ENCODE assay signal across 1 cellular context in the genomic region with DNA sequence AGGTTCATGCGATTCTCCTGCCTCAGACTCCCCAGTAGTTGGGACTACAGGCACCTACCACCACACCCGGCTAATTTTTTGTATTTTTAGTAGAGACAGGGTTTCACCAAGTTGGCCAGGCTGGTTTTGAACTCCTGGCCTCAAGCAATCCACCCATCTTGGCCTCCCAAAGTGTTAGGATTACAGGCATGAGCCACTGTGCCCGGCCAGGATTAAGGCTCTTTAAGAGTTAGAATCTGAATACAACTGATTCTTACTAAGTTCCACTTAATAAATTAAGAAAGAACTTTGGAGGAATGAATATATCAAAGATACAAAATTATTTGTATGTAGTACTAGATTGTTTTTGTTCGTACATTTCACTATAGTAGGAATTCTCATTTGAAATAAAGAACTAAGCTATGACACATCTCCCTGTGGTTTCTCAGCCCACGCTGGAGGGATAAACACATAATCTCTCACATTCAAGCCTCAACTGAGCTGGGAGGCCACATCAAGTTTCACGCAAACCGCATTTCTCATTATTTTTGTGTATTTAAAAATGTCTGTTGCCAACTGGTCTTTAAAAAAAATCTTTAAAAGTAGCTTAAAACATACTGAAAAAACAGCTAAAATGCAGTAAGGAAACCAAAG.
A peak's percentile ranks its signal among the peaks of the same experiment; 100 is the strongest.
TF ChIP-seq lines count a peak whose summit lies in the region.

No MANE protein-coding gene starts in this region.

TF ChIP-seq in GM12878, 131 proteins besides CTCF, POLR2A, EP300 and RAD21 (continued from another document and continues in another):
- TF ChIP-seq, protein P1, sequence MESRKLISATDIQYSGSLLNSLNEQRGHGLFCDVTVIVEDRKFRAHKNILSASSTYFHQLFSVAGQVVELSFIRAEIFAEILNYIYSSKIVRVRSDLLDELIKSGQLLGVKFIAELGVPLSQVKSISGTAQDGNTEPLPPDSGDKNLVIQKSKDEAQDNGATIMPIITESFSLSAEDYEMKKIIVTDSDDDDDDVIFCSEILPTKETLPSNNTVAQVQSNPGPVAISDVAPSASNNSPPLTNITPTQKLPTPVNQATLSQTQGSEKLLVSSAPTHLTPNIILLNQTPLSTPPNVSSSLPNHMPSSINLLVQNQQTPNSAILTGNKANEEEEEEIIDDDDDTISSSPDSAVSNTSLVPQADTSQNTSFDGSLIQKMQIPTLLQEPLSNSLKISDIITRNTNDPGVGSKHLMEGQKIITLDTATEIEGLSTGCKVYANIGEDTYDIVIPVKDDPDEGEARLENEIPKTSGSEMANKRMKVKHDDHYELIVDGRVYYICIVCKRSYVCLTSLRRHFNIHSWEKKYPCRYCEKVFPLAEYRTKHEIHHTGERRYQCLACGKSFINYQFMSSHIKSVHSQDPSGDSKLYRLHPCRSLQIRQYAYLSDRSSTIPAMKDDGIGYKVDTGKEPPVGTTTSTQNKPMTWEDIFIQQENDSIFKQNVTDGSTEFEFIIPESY (IDR thresholded peaks at IDR 0.05) = no peak
- TF ChIP-seq STAT1 (conservative IDR thresholded peaks at IDR 0.05) = no peak
- no peak for TF ChIP-seq PAX8 (IDR thresholded peaks at IDR 0.05)
- peak; percentile 79 for TF ChIP-seq MTA2 (IDR thresholded peaks at IDR 0.05; ENCODE audit: low read depth)
- TF ChIP-seq JUNB (IDR thresholded peaks at IDR 0.05) = no peak
- no peak for TF ChIP-seq SIX5 (IDR thresholded peaks at IDR 0.05; ENCODE audit: low read depth, low read length, severe bottlenecking)
- no peak for TF ChIP-seq EED (IDR thresholded peaks at IDR 0.05; ENCODE audit: low read depth)
- no peak for TF ChIP-seq NR2F1 (conservative IDR thresholded peaks at IDR 0.05)
- no peak for TF ChIP-seq SRF (IDR thresholded peaks at IDR 0.05; ENCODE audit: low read depth in 2 of 2, low read length in 2 of 2)
- TF ChIP-seq, protein P2, sequence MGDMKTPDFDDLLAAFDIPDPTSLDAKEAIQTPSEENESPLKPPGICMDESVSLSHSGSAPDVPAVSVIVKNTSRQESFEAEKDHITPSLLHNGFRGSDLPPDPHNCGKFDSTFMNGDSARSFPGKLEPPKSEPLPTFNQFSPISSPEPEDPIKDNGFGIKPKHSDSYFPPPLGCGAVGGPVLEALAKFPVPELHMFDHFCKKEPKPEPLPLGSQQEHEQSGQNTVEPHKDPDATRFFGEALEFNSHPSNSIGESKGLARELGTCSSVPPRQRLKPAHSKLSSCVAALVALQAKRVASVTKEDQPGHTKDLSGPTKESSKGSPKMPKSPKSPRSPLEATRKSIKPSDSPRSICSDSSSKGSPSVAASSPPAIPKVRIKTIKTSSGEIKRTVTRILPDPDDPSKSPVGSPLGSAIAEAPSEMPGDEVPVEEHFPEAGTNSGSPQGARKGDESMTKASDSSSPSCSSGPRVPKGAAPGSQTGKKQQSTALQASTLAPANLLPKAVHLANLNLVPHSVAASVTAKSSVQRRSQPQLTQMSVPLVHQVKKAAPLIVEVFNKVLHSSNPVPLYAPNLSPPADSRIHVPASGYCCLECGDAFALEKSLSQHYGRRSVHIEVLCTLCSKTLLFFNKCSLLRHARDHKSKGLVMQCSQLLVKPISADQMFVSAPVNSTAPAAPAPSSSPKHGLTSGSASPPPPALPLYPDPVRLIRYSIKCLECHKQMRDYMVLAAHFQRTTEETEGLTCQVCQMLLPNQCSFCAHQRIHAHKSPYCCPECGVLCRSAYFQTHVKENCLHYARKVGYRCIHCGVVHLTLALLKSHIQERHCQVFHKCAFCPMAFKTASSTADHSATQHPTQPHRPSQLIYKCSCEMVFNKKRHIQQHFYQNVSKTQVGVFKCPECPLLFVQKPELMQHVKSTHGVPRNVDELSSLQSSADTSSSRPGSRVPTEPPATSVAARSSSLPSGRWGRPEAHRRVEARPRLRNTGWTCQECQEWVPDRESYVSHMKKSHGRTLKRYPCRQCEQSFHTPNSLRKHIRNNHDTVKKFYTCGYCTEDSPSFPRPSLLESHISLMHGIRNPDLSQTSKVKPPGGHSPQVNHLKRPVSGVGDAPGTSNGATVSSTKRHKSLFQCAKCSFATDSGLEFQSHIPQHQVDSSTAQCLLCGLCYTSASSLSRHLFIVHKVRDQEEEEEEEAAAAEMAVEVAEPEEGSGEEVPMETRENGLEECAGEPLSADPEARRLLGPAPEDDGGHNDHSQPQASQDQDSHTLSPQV (IDR thresholded peaks at IDR 0.05) = no peak
- TF ChIP-seq ATF2 (IDR thresholded peaks at IDR 0.05; ENCODE audit: low read length) = peak; percentile 33; the same call in 1 of the 2 replicates
- no peak for TF ChIP-seq YY1 (IDR thresholded peaks at IDR 0.05; ENCODE audit: low read depth, low read length)
- peak; percentile 18; the same call in 1 of the 2 replicates for TF ChIP-seq CREM (IDR thresholded peaks at IDR 0.05; ENCODE audit: low read depth)
- TF ChIP-seq NFIC (IDR thresholded peaks at IDR 0.05; ENCODE audit: low read depth, low read length) = peak; percentile 72; the same call in 1 of the 2 replicates
- no peak for TF ChIP-seq SMAD5 (IDR thresholded peaks at IDR 0.05; ENCODE audit: low read depth)
- TF ChIP-seq IKZF1 (conservative IDR thresholded peaks at IDR 0.05) = peak; percentile 64
- peak; percentile 39 to 66; a peak in 2 of 4 replicates for TF ChIP-seq IKZF2 (IDR thresholded peaks at IDR 0.05)
- TF ChIP-seq MEF2B (IDR thresholded peaks at IDR 0.05; ENCODE audit: partially characterized antibody, poor library complexity, severe bottlenecking) = peak; percentile 10
- no peak for TF ChIP-seq JUND (IDR thresholded peaks at IDR 0.05; ENCODE audit: low read depth, low read length)
- no peak for TF ChIP-seq IRF3 (IDR thresholded peaks at IDR 0.05)
- TF ChIP-seq, protein P3, sequence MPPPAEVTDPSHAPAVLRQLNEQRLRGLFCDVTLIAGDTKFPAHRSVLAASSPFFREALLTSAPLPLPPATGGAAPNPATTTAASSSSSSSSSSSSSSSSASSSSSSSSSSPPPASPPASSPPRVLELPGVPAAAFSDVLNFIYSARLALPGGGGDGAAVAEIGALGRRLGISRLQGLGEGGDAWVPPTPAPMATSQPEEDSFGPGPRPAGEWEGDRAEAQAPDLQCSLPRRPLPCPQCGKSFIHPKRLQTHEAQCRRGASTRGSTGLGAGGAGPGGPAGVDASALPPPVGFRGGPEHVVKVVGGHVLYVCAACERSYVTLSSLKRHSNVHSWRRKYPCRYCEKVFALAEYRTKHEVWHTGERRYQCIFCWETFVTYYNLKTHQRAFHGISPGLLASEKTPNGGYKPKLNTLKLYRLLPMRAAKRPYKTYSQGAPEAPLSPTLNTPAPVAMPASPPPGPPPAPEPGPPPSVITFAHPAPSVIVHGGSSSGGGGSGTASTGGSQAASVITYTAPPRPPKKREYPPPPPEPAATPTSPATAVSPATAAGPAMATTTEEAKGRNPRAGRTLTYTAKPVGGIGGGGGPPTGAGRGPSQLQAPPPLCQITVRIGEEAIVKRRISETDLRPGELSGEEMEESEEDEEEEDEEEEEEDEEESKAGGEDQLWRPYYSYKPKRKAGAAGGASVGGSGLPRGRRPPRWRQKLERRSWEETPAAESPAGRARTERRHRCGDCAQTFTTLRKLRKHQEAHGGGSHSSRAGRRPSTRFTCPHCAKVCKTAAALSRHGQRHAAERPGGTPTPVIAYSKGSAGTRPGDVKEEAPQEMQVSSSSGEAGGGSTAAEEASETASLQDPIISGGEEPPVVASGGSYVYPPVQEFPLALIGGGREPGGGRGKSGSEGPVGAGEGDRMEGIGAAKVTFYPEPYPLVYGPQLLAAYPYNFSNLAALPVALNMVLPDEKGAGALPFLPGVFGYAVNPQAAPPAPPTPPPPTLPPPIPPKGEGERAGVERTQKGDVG (CRISPR knock-in tag; IDR thresholded peaks at IDR 0.05) = no peak
- peak; percentile 67 for TF ChIP-seq BCL11A (IDR thresholded peaks at IDR 0.05; ENCODE audit: low read depth, low read length)
- TF ChIP-seq CEBPZ (IDR thresholded peaks at IDR 0.05; ENCODE audit: low read depth, low read length) = no peak
- no peak for TF ChIP-seq SUZ12 (IDR thresholded peaks at IDR 0.05; ENCODE audit: unreplicated experiment)
- TF ChIP-seq RUNX3 (IDR thresholded peaks at IDR 0.05; ENCODE audit: low read length) = peak; percentile 93
- no peak for TF ChIP-seq PAX5 (IDR thresholded peaks at IDR 0.05; ENCODE audit: borderline replicate concordance, low read depth, low read length)
- TF ChIP-seq FOXM1 (IDR thresholded peaks at IDR 0.05; ENCODE audit: low read depth, low read length) = no peak
- TF ChIP-seq, protein P4, sequence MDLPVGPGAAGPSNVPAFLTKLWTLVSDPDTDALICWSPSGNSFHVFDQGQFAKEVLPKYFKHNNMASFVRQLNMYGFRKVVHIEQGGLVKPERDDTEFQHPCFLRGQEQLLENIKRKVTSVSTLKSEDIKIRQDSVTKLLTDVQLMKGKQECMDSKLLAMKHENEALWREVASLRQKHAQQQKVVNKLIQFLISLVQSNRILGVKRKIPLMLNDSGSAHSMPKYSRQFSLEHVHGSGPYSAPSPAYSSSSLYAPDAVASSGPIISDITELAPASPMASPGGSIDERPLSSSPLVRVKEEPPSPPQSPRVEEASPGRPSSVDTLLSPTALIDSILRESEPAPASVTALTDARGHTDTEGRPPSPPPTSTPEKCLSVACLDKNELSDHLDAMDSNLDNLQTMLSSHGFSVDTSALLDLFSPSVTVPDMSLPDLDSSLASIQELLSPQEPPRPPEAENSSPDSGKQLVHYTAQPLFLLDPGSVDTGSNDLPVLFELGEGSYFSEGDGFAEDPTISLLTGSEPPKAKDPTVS (IDR thresholded peaks at IDR 0.05; ENCODE audit: low read depth, low read length) = no peak
- TF ChIP-seq, protein P5, sequence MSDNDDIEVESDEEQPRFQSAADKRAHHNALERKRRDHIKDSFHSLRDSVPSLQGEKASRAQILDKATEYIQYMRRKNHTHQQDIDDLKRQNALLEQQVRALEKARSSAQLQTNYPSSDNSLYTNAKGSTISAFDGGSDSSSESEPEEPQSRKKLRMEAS (IDR thresholded peaks at IDR 0.05; ENCODE audit: low read depth, low read length) = no peak
- no peak for TF ChIP-seq CBX3 (IDR thresholded peaks at IDR 0.05; ENCODE audit: borderline replicate concordance, low read depth)
- TF ChIP-seq, protein P6, sequence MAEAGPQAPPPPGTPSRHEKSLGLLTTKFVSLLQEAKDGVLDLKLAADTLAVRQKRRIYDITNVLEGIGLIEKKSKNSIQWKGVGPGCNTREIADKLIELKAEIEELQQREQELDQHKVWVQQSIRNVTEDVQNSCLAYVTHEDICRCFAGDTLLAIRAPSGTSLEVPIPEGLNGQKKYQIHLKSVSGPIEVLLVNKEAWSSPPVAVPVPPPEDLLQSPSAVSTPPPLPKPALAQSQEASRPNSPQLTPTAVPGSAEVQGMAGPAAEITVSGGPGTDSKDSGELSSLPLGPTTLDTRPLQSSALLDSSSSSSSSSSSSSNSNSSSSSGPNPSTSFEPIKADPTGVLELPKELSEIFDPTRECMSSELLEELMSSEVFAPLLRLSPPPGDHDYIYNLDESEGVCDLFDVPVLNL (IDR thresholded peaks at IDR 0.05; ENCODE audit: low read depth, low read length) = no peak
